23 cellular contexts compared by ENCODE assay signal in genomic region chr12:123815968-123816367, GRCh38.
DNase-seq lines count a peak whose midpoint lies in the region; ATAC-seq and TF ChIP-seq lines count a peak whose summit lies in the region.
"Had no signal": no experiment of that assay in that cellular context is flagged by ENCODE, and none has a peak within 500 bp of the region (broad histone marks: within the 10 kb centered on the region; RNA-seq: fewer than 3 reads in every experiment).

No MANE protein-coding gene starts in this region.

- DNase-seq in NCI-H748 (lab: John Stamatoyannopoulos, UW; ENCODE audit: unreplicated experiment) (peak; percentile 42), NCI-H748 treated with DMSO at 0.1 percent for 48 hours (lab: John Stamatoyannopoulos, UW) (no peak), nucleus accumbens (lab: John Stamatoyannopoulos, UW) (peak in 42 of 56 donors; percentile 2 to 67 (median 32)), tibial artery (no peak), D341Med (ENCODE audit: low spot score) (no peak), DMS79 (lab: John Stamatoyannopoulos, UW) (no peak)
- DNase-seq in activated naive CD8-positive, alpha-beta T cell treated with anti-CD3 and anti-CD28 coated beads, Interleukin-2, amount 50 U/mL, for 24 hours: no peak
- DNase-seq: BE2C; CD4-positive, alpha-beta memory T cell; DND-41; GF-D8; GM23248; HCEC 1CT; KBM-7; MV-4-11; NCI-H1417; NCI-H1930; NCI-H524; OCI-M1; RPMI8226; SIG-M5 had no signal

- no peaks in the 10 kb centered on the region for H3K4me1 ChIP-seq in tibial artery
- H3K4me1 ChIP-seq: BE2C had no signal

- H3K9me3 Mint-ChIP-seq in activated naive CD8-positive, alpha-beta T cell treated with anti-CD3 and anti-CD28 coated beads, Interleukin-2, amount 50 U/mL, for 24 hours: peaks cover 14% of the 10 kb centered on the region

- intact Hi-C loops in tibial artery (cut with DNase I; ENCODE audit: low total_unique reads): no loop called here

- H3K27me3 Mint-ChIP-seq in activated naive CD8-positive, alpha-beta T cell treated with anti-CD3 and anti-CD28 coated beads, Interleukin-2, amount 50 U/mL, for 24 hours: peaks cover 8% of the 10 kb centered on the region

- peaks cover 0 to 6% of the 10 kb centered on the region in 2 donors for H3K27me3 ChIP-seq in tibial artery
- H3K27me3 ChIP-seq: BE2C had no signal

- no peak for ATAC-seq in activated naive CD8-positive, alpha-beta T cell treated with anti-CD3 and anti-CD28 coated beads, Interleukin-2, amount 50 U/mL, for 24 hours

- no peak overlapping the region for H3K4me3 ChIP-seq in tibial artery
- H3K4me3 ChIP-seq: GM23248 had no signal

- H3K36me3 Mint-ChIP-seq in activated naive CD8-positive, alpha-beta T cell treated with anti-CD3 and anti-CD28 coated beads, Interleukin-2, amount 50 U/mL, for 24 hours (ENCODE audit: low read depth): no peaks in the 10 kb centered on the region

- peaks cover 0 to 22% (median 4%) of the 10 kb centered on the region in 3 donors for H3K9me3 ChIP-seq in tibial artery
- H3K9me3 ChIP-seq: BE2C had no signal

- H3K4me3 Mint-ChIP-seq in activated naive CD8-positive, alpha-beta T cell treated with anti-CD3 and anti-CD28 coated beads, Interleukin-2, amount 50 U/mL, for 24 hours: no peak overlapping the region
- H3K4me3 Mint-ChIP-seq: CD4-positive, alpha-beta memory T cell had no signal

- no peak overlapping the region for H3K27ac Mint-ChIP-seq in activated naive CD8-positive, alpha-beta T cell treated with anti-CD3 and anti-CD28 coated beads, Interleukin-2, amount 50 U/mL, for 24 hours
- H3K27ac Mint-ChIP-seq: CD4-positive, alpha-beta memory T cell had no signal

- peaks cover 10% of the 10 kb centered on the region for H3K4me1 Mint-ChIP-seq in activated naive CD8-positive, alpha-beta T cell treated with anti-CD3 and anti-CD28 coated beads, Interleukin-2, amount 50 U/mL, for 24 hours

- H3K36me3 ChIP-seq in tibial artery: no peaks in the 10 kb centered on the region
- H3K36me3 ChIP-seq: BE2C had no signal

- no peak for TF ChIP-seq CTCF in tibial artery (IDR thresholded peaks at IDR 0.05)

- H3K27ac ChIP-seq in cingulate gyrus (ENCODE audit: low read depth, low read length) (peak overlapping the region; percentile 39), tibial artery (no peak overlapping the region)
- H3K27ac ChIP-seq: 22Rv1, GM23248 had no signal

Comparison
In these comparisons a context has a peak if more than half of its experiments do, and no peak if none do; other contexts are left out.
1. DNase-seq: peak in NCI-H748 (single experiment) and nucleus accumbens (42 of 56); none in NCI-H748 treated with DMSO at 0.1 percent for 48 hours (single experiment), tibial artery (0 of 2), D341Med (single experiment), activated naive CD8-positive, alpha-beta T cell treated with anti-CD3 and anti-CD28 coated beads, Interleukin-2, amount 50 U/mL, for 24 hours (single experiment) and DMS79 (single experiment).